8 cellular contexts compared by ENCODE assay signal in the genomic region with DNA sequence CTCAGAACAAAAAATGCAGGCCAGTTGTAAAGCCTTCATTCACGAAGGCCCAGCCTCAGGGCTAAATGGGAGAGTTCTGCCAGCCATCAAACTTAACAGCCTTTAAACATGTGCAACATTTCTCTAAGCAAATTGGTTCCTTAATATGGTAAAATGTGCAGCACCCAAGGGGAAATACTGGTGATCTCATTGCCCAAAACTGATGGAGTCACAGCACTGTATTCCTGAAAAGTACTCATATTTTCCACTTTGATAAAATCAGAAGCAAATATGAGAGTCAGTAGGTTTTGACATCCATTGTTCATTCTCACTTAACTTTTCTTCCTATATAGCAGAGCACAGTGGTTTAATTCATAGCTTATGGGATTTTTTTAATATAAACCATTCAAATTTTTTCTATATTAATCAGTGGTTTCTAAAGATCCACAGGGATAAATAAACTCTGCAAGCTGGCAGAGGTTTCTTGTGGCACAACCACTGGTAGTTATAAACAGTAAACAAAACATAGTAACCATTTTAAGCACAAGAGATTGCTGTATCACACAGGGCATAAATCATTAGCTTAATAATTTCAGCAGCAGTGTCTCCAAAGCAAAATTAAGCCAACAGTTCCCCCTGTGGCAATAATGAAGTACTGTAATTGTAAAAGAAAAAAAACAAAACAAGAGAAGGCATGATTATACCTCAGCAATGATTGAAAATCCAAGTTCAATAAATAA.
DNase-seq lines count a peak whose midpoint lies in the region; TF ChIP-seq lines count a peak whose summit lies in the region.

No MANE protein-coding gene starts in this region.

- intact Hi-C loops in prostate gland (cut with DNase I): loop anchor here (2.0 to 10.0 kb wide), 2 partner anchors 488 to 728 kb away; no protein-coding TSS in a partner anchor
- intact Hi-C loops in activated T-helper 2 cell treated with anti-CD3 and anti-CD28 coated beads, Interferon-gamma antibody, Interleukin-2, Interleukin-4, amounts not matched to agents 10 μg/mL and 5 μg/mL and 100 μg/mL, durations not matched to agents 14 hours and 24 hours and 36 hours (cut with micrococcal nuclease): no loop called here

- no peak overlapping the region for H3K4me3 Mint-ChIP-seq in activated CD4-positive, alpha-beta T cell treated with anti-CD3 and anti-CD28 coated beads, Interleukin-2, amount 10 ng/mL, durations not matched to agents 7 days and 5 days
- no peak overlapping the region for H3K4me3 Mint-ChIP-seq in activated T-helper 2 cell treated with anti-CD3 and anti-CD28 coated beads, Interferon-gamma antibody, Interleukin-2, Interleukin-4, amounts not matched to agents 10 μg/mL and 5 μg/mL and 100 μg/mL, durations not matched to agents 14 hours and 24 hours and 36 hours (ENCODE audit: low read depth)

- no peaks in the 10 kb centered on the region for H3K9me3 Mint-ChIP-seq in activated CD4-positive, alpha-beta T cell treated with anti-CD3 and anti-CD28 coated beads, Interleukin-2, amount 10 ng/mL, durations not matched to agents 7 days and 5 days
- no peaks in the 10 kb centered on the region for H3K9me3 Mint-ChIP-seq in activated T-helper 2 cell treated with anti-CD3 and anti-CD28 coated beads, Interferon-gamma antibody, Interleukin-2, Interleukin-4, amounts not matched to agents 10 μg/mL and 5 μg/mL and 100 μg/mL, durations not matched to agents 14 hours and 24 hours and 36 hours

- no peaks in the 10 kb centered on the region for H3K4me1 Mint-ChIP-seq in activated CD4-positive, alpha-beta T cell treated with anti-CD3 and anti-CD28 coated beads, Interleukin-2, amount 10 ng/mL, durations not matched to agents 7 days and 5 days
- H3K4me1 Mint-ChIP-seq in activated T-helper 2 cell treated with anti-CD3 and anti-CD28 coated beads, Interferon-gamma antibody, Interleukin-2, Interleukin-4, amounts not matched to agents 10 μg/mL and 5 μg/mL and 100 μg/mL, durations not matched to agents 14 hours and 24 hours and 36 hours (ENCODE audit: low read depth): no peaks in the 10 kb centered on the region

- DNase-seq in NCI-H82 (lab: John Stamatoyannopoulos, UW) (peak; percentile 42), NCI-H82 treated with DMSO at 0.1 percent for 48 hours (lab: John Stamatoyannopoulos, UW; ENCODE audit: unreplicated experiment) (no peak), NCI-H1694 treated with DMSO at 0.1 percent for 48 hours (lab: John Stamatoyannopoulos, UW) (peak; percentile 52), fibroblast of gingiva (ENCODE audit: low read depth) (peak; percentile 91), prostate gland (ENCODE audit: low spot score) (no peak)
- DNase-seq in activated CD4-positive, alpha-beta T cell treated with anti-CD3 and anti-CD28 coated beads, Interleukin-2, amount 10 ng/mL, durations not matched to agents 7 days and 5 days: no peak
- DNase-seq in activated naive CD4-positive, alpha-beta T cell treated with Interleukin-2 at 50 U/mL for 16 hours: no peak
- DNase-seq in activated T-helper 2 cell treated with anti-CD3 and anti-CD28 coated beads, Interferon-gamma antibody, Interleukin-2, Interleukin-4, amounts not matched to agents 10 μg/mL and 5 μg/mL and 100 μg/mL, durations not matched to agents 14 hours and 24 hours and 36 hours (ENCODE audit: low spot score): no peak

- POLR2A ChIA-PET in activated CD4-positive, alpha-beta T cell treated with anti-CD3 and anti-CD28 coated beads, Interleukin-2, amount 10 ng/mL, durations not matched to agents 7 days and 5 days (lab: Charles Lee): no interaction called here

- H3K27me3 Mint-ChIP-seq in activated CD4-positive, alpha-beta T cell treated with anti-CD3 and anti-CD28 coated beads, Interleukin-2, amount 10 ng/mL, durations not matched to agents 7 days and 5 days: no peaks in the 10 kb centered on the region
- no peaks in the 10 kb centered on the region for H3K27me3 Mint-ChIP-seq in activated T-helper 2 cell treated with anti-CD3 and anti-CD28 coated beads, Interferon-gamma antibody, Interleukin-2, Interleukin-4, amounts not matched to agents 10 μg/mL and 5 μg/mL and 100 μg/mL, durations not matched to agents 14 hours and 24 hours and 36 hours (ENCODE audit: low read depth)

- H3K27ac Mint-ChIP-seq in activated CD4-positive, alpha-beta T cell treated with anti-CD3 and anti-CD28 coated beads, Interleukin-2, amount 10 ng/mL, durations not matched to agents 7 days and 5 days: no peak overlapping the region
- H3K27ac Mint-ChIP-seq in activated T-helper 2 cell treated with anti-CD3 and anti-CD28 coated beads, Interferon-gamma antibody, Interleukin-2, Interleukin-4, amounts not matched to agents 10 μg/mL and 5 μg/mL and 100 μg/mL, durations not matched to agents 14 hours and 24 hours and 36 hours: no peak overlapping the region

- no peaks in the 10 kb centered on the region for H3K36me3 Mint-ChIP-seq in activated CD4-positive, alpha-beta T cell treated with anti-CD3 and anti-CD28 coated beads, Interleukin-2, amount 10 ng/mL, durations not matched to agents 7 days and 5 days (ENCODE audit: low read depth)
- H3K36me3 Mint-ChIP-seq in activated T-helper 2 cell treated with anti-CD3 and anti-CD28 coated beads, Interferon-gamma antibody, Interleukin-2, Interleukin-4, amounts not matched to agents 10 μg/mL and 5 μg/mL and 100 μg/mL, durations not matched to agents 14 hours and 24 hours and 36 hours (ENCODE audit: low read depth): no peaks in the 10 kb centered on the region

- 25% methylated on average over 1 of the region's 1 CpG for WGBS in prostate gland

- H3K4me3 ChIP-seq in prostate gland: no peak overlapping the region

- no peaks in the 10 kb centered on the region for H3K27me3 ChIP-seq in prostate gland (replicated peaks; ENCODE audit: insufficient read depth)

- H3K27ac ChIP-seq in prostate gland: no peak overlapping the region

- H3K4me1 ChIP-seq in prostate gland (replicated peaks): no peaks in the 10 kb centered on the region

- H3K9me3 ChIP-seq in prostate gland: no peaks in the 10 kb centered on the region

- no peaks in the 10 kb centered on the region for H3K36me3 ChIP-seq in prostate gland

- CTCF ChIA-PET in activated CD4-positive, alpha-beta T cell treated with anti-CD3 and anti-CD28 coated beads, Interleukin-2, amount 10 ng/mL, durations not matched to agents 7 days and 5 days (lab: Charles Lee): no interaction called here

- no peak for TF ChIP-seq POLR2A in prostate gland (IDR thresholded peaks at IDR 0.05)

- TF ChIP-seq CTCF in prostate gland (IDR thresholded peaks at IDR 0.05): peak in 3 of 4 experiments; percentile 30 to 53 (median 37)

Comparison
In these comparisons a context has a peak if more than half of its experiments do, and no peak if none do; other contexts are left out.
1. DNase-seq: peak in NCI-H82 (single experiment), NCI-H1694 treated with DMSO at 0.1 percent for 48 hours (single experiment) and fibroblast of gingiva (single experiment); none in NCI-H82 treated with DMSO at 0.1 percent for 48 hours (single experiment), prostate gland (single experiment), activated CD4-positive, alpha-beta T cell treated with anti-CD3 and anti-CD28 coated beads, Interleukin-2, amount 10 ng/mL, durations not matched to agents 7 days and 5 days (single experiment), activated naive CD4-positive, alpha-beta T cell treated with Interleukin-2 at 50 U/mL for 16 hours (single experiment) and activated T-helper 2 cell treated with anti-CD3 and anti-CD28 coated beads, Interferon-gamma antibody, Interleukin-2, Interleukin-4, amounts not matched to agents 10 μg/mL and 5 μg/mL and 100 μg/mL, durations not matched to agents 14 hours and 24 hours and 36 hours (single experiment).